7 cellular contexts compared by ENCODE assay signal in genomic region chr2:109260886-109261700, GRCh38.
A peak's percentile ranks its signal among the peaks of the same experiment; 100 is the strongest.
DNase-seq lines count a peak whose midpoint lies in the region; ATAC-seq, FAIRE-seq and TF ChIP-seq lines count a peak whose summit lies in the region.

No MANE protein-coding gene starts in this region.

- no peaks in the 10 kb centered on the region for H3K4me1 ChIP-seq in astrocyte (ENCODE audit: insufficient read depth, low read length)
- peaks cover 27 to 38% of the 10 kb centered on the region in 2 donors for H3K4me1 ChIP-seq in gastrocnemius medialis

- H3K9ac ChIP-seq in astrocyte (ENCODE audit: low read length): no peak overlapping the region

- H3K27ac ChIP-seq in astrocyte (ENCODE audit: low read depth, low read length) (no peak overlapping the region), gastrocnemius medialis (no peak overlapping the region)

- H3K27me3 Mint-ChIP-seq in astrocyte (ENCODE audit: low read depth, unreplicated experiment): peaks cover 18% of the 10 kb centered on the region
- H3K27me3 Mint-ChIP-seq in natural killer cell treated with Interleukin-12 subunit alpha and Interleukin-12 subunit beta and Interleukin-15 and Interleukin-18, amount 100 ng/mL, for 72 hours: peaks cover 4 to 11% of the 10 kb centered on the region in 2 donors
- H3K27me3 Mint-ChIP-seq in activated naive CD8-positive, alpha-beta T cell treated with anti-CD3 and anti-CD28 coated beads, Interleukin-2, amount 50 U/mL, for 24 hours: peaks cover 2% of the 10 kb centered on the region

- peaks cover 70% of the 10 kb centered on the region for H4K20me1 ChIP-seq in astrocyte (ENCODE audit: insufficient read depth, low read length)

- H3K36me3 ChIP-seq in astrocyte (ENCODE audit: insufficient read depth, low read length): no peaks in the 10 kb centered on the region
- no peaks in the 10 kb centered on the region for H3K36me3 ChIP-seq in gastrocnemius medialis

- H3K36me3 Mint-ChIP-seq in astrocyte (ENCODE audit: low read depth, unreplicated experiment): peaks cover 4% of the 10 kb centered on the region
- no peaks in the 10 kb centered on the region for H3K36me3 Mint-ChIP-seq in natural killer cell treated with Interleukin-12 subunit alpha and Interleukin-12 subunit beta and Interleukin-15 and Interleukin-18, amount 100 ng/mL, for 72 hours
- no peaks in the 10 kb centered on the region for H3K36me3 Mint-ChIP-seq in activated naive CD8-positive, alpha-beta T cell treated with anti-CD3 and anti-CD28 coated beads, Interleukin-2, amount 50 U/mL, for 24 hours (ENCODE audit: low read depth)

- TF ChIP-seq CTCF in astrocyte (IDR thresholded peaks at IDR 0.05; ENCODE audit: insufficient read depth, low read depth, low read length): peak; percentile 18
- no peak for TF ChIP-seq CTCF in gastrocnemius medialis (IDR thresholded peaks at IDR 0.05 in 4 of 5, conservative IDR thresholded peaks at IDR 0.05 in 1 of 5)

- H3K4me3 ChIP-seq in astrocyte (ENCODE audit: insufficient read depth, low read depth, low read length) (no peak overlapping the region), gastrocnemius medialis (no peak overlapping the region)

- no peak for TF ChIP-seq POLR2A in gastrocnemius medialis (IDR thresholded peaks at IDR 0.05)

- no peak overlapping the region for H3K4me3 Mint-ChIP-seq in astrocyte (ENCODE audit: unreplicated experiment)
- H3K4me3 Mint-ChIP-seq in natural killer cell treated with Interleukin-12 subunit alpha and Interleukin-12 subunit beta and Interleukin-15 and Interleukin-18, amount 100 ng/mL, for 72 hours: no peak overlapping the region
- H3K4me3 Mint-ChIP-seq in activated naive CD8-positive, alpha-beta T cell treated with anti-CD3 and anti-CD28 coated beads, Interleukin-2, amount 50 U/mL, for 24 hours: no peak overlapping the region

- in situ Hi-C loops in G401 (cut with HindIII; ENCODE audit: low sequenced_read_pairs): no loop called here
- in situ Hi-C loops in gastrocnemius medialis (cut with MboI; ENCODE audit: low sequenced_read_pairs in 4 of 4): no loop called here

- intact Hi-C loops in gastrocnemius medialis (cut with DNase I; ENCODE audit: low total_unique reads): no loop called here

- no peak for FAIRE-seq in astrocyte (lab: Jason Lieb, UNC)

- H3K9me3 Mint-ChIP-seq in astrocyte (ENCODE audit: unreplicated experiment): peaks cover 3% of the 10 kb centered on the region
- no peaks in the 10 kb centered on the region for H3K9me3 Mint-ChIP-seq in natural killer cell treated with Interleukin-12 subunit alpha and Interleukin-12 subunit beta and Interleukin-15 and Interleukin-18, amount 100 ng/mL, for 72 hours
- no peaks in the 10 kb centered on the region for H3K9me3 Mint-ChIP-seq in activated naive CD8-positive, alpha-beta T cell treated with anti-CD3 and anti-CD28 coated beads, Interleukin-2, amount 50 U/mL, for 24 hours

- no peaks in the 10 kb centered on the region for H3K9me3 ChIP-seq in astrocyte (ENCODE audit: insufficient read depth, low read depth, low read length)
- no peaks in the 10 kb centered on the region for H3K9me3 ChIP-seq in gastrocnemius medialis

- peaks cover 19% of the 10 kb centered on the region for H3K4me1 Mint-ChIP-seq in astrocyte (ENCODE audit: low read depth, unreplicated experiment)
- no peaks in the 10 kb centered on the region for H3K4me1 Mint-ChIP-seq in natural killer cell treated with Interleukin-12 subunit alpha and Interleukin-12 subunit beta and Interleukin-15 and Interleukin-18, amount 100 ng/mL, for 72 hours (ENCODE audit: low read depth in 2 of 2)
- peaks cover 6% of the 10 kb centered on the region for H3K4me1 Mint-ChIP-seq in activated naive CD8-positive, alpha-beta T cell treated with anti-CD3 and anti-CD28 coated beads, Interleukin-2, amount 50 U/mL, for 24 hours

- peak; percentile 44 for DNase-seq in G401 (ENCODE audit: low spot score)
- peak; percentile 37 for DNase-seq in M059J (ENCODE audit: low read depth)
- DNase-seq in astrocyte (ENCODE audit: low read depth): no peak
- no peak for DNase-seq in natural killer cell treated with Interleukin-12 subunit alpha and Interleukin-12 subunit beta and Interleukin-15 and Interleukin-18, amount 100 ng/mL, for 72 hours (ENCODE audit: low spot score)
- DNase-seq in glomerular visceral epithelial cell (ENCODE audit: extremely low spot score): no peak
- DNase-seq in gastrocnemius medialis: no peak
- DNase-seq in activated naive CD8-positive, alpha-beta T cell treated with anti-CD3 and anti-CD28 coated beads, Interleukin-2, amount 50 U/mL, for 24 hours: no peak

- H3K27ac Mint-ChIP-seq in astrocyte (ENCODE audit: unreplicated experiment): no peak overlapping the region
- H3K27ac Mint-ChIP-seq in natural killer cell treated with Interleukin-12 subunit alpha and Interleukin-12 subunit beta and Interleukin-15 and Interleukin-18, amount 100 ng/mL, for 72 hours: no peak overlapping the region
- no peak overlapping the region for H3K27ac Mint-ChIP-seq in activated naive CD8-positive, alpha-beta T cell treated with anti-CD3 and anti-CD28 coated beads, Interleukin-2, amount 50 U/mL, for 24 hours

- peak; percentile 15 to 22 for ATAC-seq in natural killer cell treated with Interleukin-12 subunit alpha and Interleukin-12 subunit beta and Interleukin-15 and Interleukin-18, amount 100 ng/mL, for 72 hours
- ATAC-seq in gastrocnemius medialis: no peak
- no peak for ATAC-seq in activated naive CD8-positive, alpha-beta T cell treated with anti-CD3 and anti-CD28 coated beads, Interleukin-2, amount 50 U/mL, for 24 hours

- no peak overlapping the region for H3K4me2 ChIP-seq in astrocyte (ENCODE audit: low read length)

- H3K27me3 ChIP-seq in astrocyte (ENCODE audit: insufficient read depth, low read length) (peaks cover 7% of the 10 kb centered on the region), gastrocnemius medialis (no peaks in the 10 kb centered on the region)

- peaks cover 3% of the 10 kb centered on the region for H3K79me2 ChIP-seq in astrocyte (ENCODE audit: insufficient read depth, low read length)

- no peak overlapping the region for H2AFZ ChIP-seq in astrocyte (ENCODE audit: low read depth, low read length)

Comparison
In these comparisons a context has a peak if more than half of its experiments do, and no peak if none do; other contexts are left out.
1. DNase-seq: peak in G401 (single experiment) and M059J (single experiment); none in astrocyte (single experiment), natural killer cell treated with Interleukin-12 subunit alpha and Interleukin-12 subunit beta and Interleukin-15 and Interleukin-18, amount 100 ng/mL, for 72 hours (single experiment), glomerular visceral epithelial cell (single experiment), gastrocnemius medialis (0 of 2) and activated naive CD8-positive, alpha-beta T cell treated with anti-CD3 and anti-CD28 coated beads, Interleukin-2, amount 50 U/mL, for 24 hours (single experiment).
2. ATAC-seq: peak in natural killer cell treated with Interleukin-12 subunit alpha and Interleukin-12 subunit beta and Interleukin-15 and Interleukin-18, amount 100 ng/mL, for 72 hours (2 of 2); none in gastrocnemius medialis (0 of 2) and activated naive CD8-positive, alpha-beta T cell treated with anti-CD3 and anti-CD28 coated beads, Interleukin-2, amount 50 U/mL, for 24 hours (single experiment).